Comparison of ENCODE assay signal across 7 cellular contexts in the genomic region with DNA sequence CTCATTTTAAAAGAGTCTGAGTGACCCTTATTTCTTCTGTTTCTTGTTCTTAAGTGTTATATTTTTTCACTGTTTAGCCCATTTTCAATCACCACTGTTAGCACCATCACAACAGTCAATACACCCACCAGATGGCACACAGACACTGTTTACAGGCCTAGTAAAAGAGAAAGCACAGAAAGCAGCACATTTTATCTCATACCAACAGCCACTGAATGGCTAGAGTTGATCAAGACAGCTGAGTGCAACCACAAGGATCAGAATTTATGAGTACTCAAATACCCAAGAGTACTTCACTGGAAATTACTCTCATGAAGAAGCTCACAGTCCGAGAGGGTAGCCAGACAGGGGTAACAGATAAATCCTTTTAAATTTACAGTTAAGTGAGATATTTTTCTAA.
A peak's percentile ranks its signal among the peaks of the same experiment; 100 is the strongest.
DNase-seq lines count a peak whose midpoint lies in the region; ATAC-seq, FAIRE-seq and TF ChIP-seq lines count a peak whose summit lies in the region.

No MANE protein-coding gene starts in this region.

- ATAC-seq in GM21447 (IDR thresholded peaks at IDR 0.05; ENCODE audit: unreplicated experiment): peak; percentile 67
- peak; percentile 80 for ATAC-seq in activated naive CD8-positive, alpha-beta T cell treated with anti-CD3 and anti-CD28 coated beads, Interleukin-2, amount 50 U/mL, for 24 hours
- ATAC-seq in sciatic nerve: peak; percentile 38

- no peak overlapping the region for H3K27ac Mint-ChIP-seq in activated naive CD8-positive, alpha-beta T cell treated with anti-CD3 and anti-CD28 coated beads, Interleukin-2, amount 50 U/mL, for 24 hours

- intact Hi-C loops in sciatic nerve (cut with DNase I): no loop called here

- TF ChIP-seq CTCF in GM12874 (IDR thresholded peaks at IDR 0.05; ENCODE audit: insufficient read depth, low read depth, low read length): peak; percentile 30

- peaks cover 29% of the 10 kb centered on the region for H3K4me1 Mint-ChIP-seq in activated naive CD8-positive, alpha-beta T cell treated with anti-CD3 and anti-CD28 coated beads, Interleukin-2, amount 50 U/mL, for 24 hours

- H3K4me3 Mint-ChIP-seq in activated naive CD8-positive, alpha-beta T cell treated with anti-CD3 and anti-CD28 coated beads, Interleukin-2, amount 50 U/mL, for 24 hours: no peak overlapping the region

- peaks cover 7% of the 10 kb centered on the region for H3K36me3 Mint-ChIP-seq in activated naive CD8-positive, alpha-beta T cell treated with anti-CD3 and anti-CD28 coated beads, Interleukin-2, amount 50 U/mL, for 24 hours (ENCODE audit: low read depth)

- DNase-seq in HTR-8/SVneo (ENCODE audit: insufficient read length, low spot score) (peak; percentile 19), sciatic nerve (ENCODE audit: low spot score) (no peak), frontal cortex (ENCODE audit: low spot score in 2 of 2) (no peak), SIG-M5 (lab: John Stamatoyannopoulos, UW) (no peak)
- DNase-seq in activated naive CD8-positive, alpha-beta T cell treated with anti-CD3 and anti-CD28 coated beads, Interleukin-2, amount 50 U/mL, for 24 hours: no peak

- H3K27me3 Mint-ChIP-seq in activated naive CD8-positive, alpha-beta T cell treated with anti-CD3 and anti-CD28 coated beads, Interleukin-2, amount 50 U/mL, for 24 hours: no peaks in the 10 kb centered on the region

- no peaks in the 10 kb centered on the region for H3K9me3 Mint-ChIP-seq in activated naive CD8-positive, alpha-beta T cell treated with anti-CD3 and anti-CD28 coated beads, Interleukin-2, amount 50 U/mL, for 24 hours

- no peak for FAIRE-seq in HTR-8/SVneo (lab: Jason Lieb, UNC)
- FAIRE-seq in frontal cortex (lab: Jason Lieb, UNC): no peak
